ENCODE assay signal across 24 cellular contexts in genomic region chr11:121206810-121207209, GRCh38.
"Had no signal": no experiment of that assay in that cellular context is flagged by ENCODE, and none has a peak within 500 bp of the region (broad histone marks: within the 10 kb centered on the region; RNA-seq: fewer than 3 reads in every experiment).

No MANE protein-coding gene starts in this region.

- H3K9me3 ChIP-seq: adrenal gland, breast epithelium, gastrocnemius medialis, neutrophil, ovary, suprapubic skin, transverse colon had no signal

- H3K27ac ChIP-seq: adrenal gland, breast epithelium, gastrocnemius medialis, neutrophil, ovary, suprapubic skin, transverse colon had no signal

- H3K27me3 ChIP-seq: adrenal gland, breast epithelium, gastrocnemius medialis, ovary, suprapubic skin, transverse colon had no signal

- H3K4me3 ChIP-seq: adrenal gland, breast epithelium, gastrocnemius medialis, ovary, suprapubic skin, transverse colon had no signal

- H3K36me3 ChIP-seq: adrenal gland, breast epithelium, gastrocnemius medialis, neutrophil, ovary, suprapubic skin, transverse colon had no signal

- DNase-seq: activated B cell treated with CpG ODN at 0.5 μM for 24 hours; activated CD4-positive, alpha-beta T cell treated with anti-CD3 and anti-CD28 coated beads for 36 hours; activated CD4-positive, alpha-beta T cell treated with anti-CD3 and anti-CD28 coated beads, Interleukin-2, amount 50 U/mL, for 48 hours; activated CD8-positive, alpha-beta memory T cell treated with anti-CD3 and anti-CD28 coated beads, Interleukin-2, amount 50 U/mL, for 48 hours; activated naive CD4-positive, alpha-beta T cell; activated T-cell treated with anti-CD3 and anti-CD28 coated beads, Interleukin-2, amount 50 U/mL, for 4 hours; adrenal gland; effector memory CD4-positive, alpha-beta T cell; gastrocnemius medialis; hypothalamus; islet precursor cell; left cardiac atrium; ovary; right cardiac atrium; small intestine; stimulated activated CD4-positive, alpha-beta T cell treated with anti-CD3 and anti-CD28 coated beads, Interleukin-2, amount 100 ng/mL, for 24 hours; stimulated activated naive CD8-positive, alpha-beta T cell treated with anti-CD3 and anti-CD28 coated beads, Interleukin-15, amount 100 ng/mL, for 72 hours; T-helper 9 cell; transverse colon had no signal

- ATAC-seq: activated CD4-positive, alpha-beta T cell treated with anti-CD3 and anti-CD28 coated beads for 36 hours; activated T-cell treated with anti-CD3 and anti-CD28 coated beads, Interleukin-2, amount 50 U/mL, for 4 hours; esophagus mucosa; gastrocnemius medialis; left cardiac atrium; right cardiac atrium; stimulated activated effector memory CD8-positive, alpha-beta T cell treated with anti-CD3 and anti-CD28 coated beads, Interleukin-12 subunit alpha, Interleukin-12 subunit beta, amount 100 ng/mL, for 72 hours; stimulated activated naive CD8-positive, alpha-beta T cell treated with anti-CD3 and anti-CD28 coated beads, Interleukin-15, amount 100 ng/mL, for 72 hours had no signal

- H3K4me1 ChIP-seq: adrenal gland, breast epithelium, gastrocnemius medialis had no signal
